ENCODE assay signal across 11 cellular contexts in genomic region chrX:115582871-115583729, GRCh38. TPM values are rescaled to one million over a fixed set of nuclear protein-coding genes. Genes with fewer than 3 reads are reported as not detected.
A peak's percentile ranks its signal among the peaks of the same experiment; 100 is the strongest.
DNase-seq lines count a peak whose midpoint lies in the region; ATAC-seq, FAIRE-seq and TF ChIP-seq lines count a peak whose summit lies in the region.
"Had no signal": no experiment of that assay in that cellular context is flagged by ENCODE, and none has a peak within 500 bp of the region (broad histone marks: within the 10 kb centered on the region; RNA-seq: fewer than 3 reads in every experiment).

No MANE protein-coding gene starts in this region.

- DNase-seq in chondrocyte (ENCODE audit: low spot score) (no peak), kidney (no peak), NCI-H2171 (lab: John Stamatoyannopoulos, UW) (no peak), AG08396 (ENCODE audit: low spot score) (no peak)
- DNase-seq: activated CD4-positive, alpha-beta T cell treated with anti-CD3 and anti-CD28 coated beads, Interleukin-2, amount 50 U/mL, for 4 hours; KG1 had no signal

- H3K9me3 ChIP-seq in HUES64 (ENCODE audit: insufficient read depth, low read depth, low read length) (no peaks in the 10 kb centered on the region), kidney (ENCODE audit: control insufficient read depth in 1 of 2, low read length in 2 of 2) (no peaks in the 10 kb centered on the region)

- H3K27ac Mint-ChIP-seq in chondrocyte (ENCODE audit: unreplicated experiment) = peak overlapping the region; percentile 95
- H3K27ac Mint-ChIP-seq: memory B cell had no signal

- H3K9ac ChIP-seq in HUES64 (ENCODE audit: low read depth, low read length) (peak overlapping the region; percentile 39; the same call in 1 of the 2 replicates), kidney (ENCODE audit: low read length in 2 of 2) (no peak overlapping the region)

- peaks cover 3% of the 10 kb centered on the region; the same call in 1 of the 2 replicates for H3K36me3 ChIP-seq in HUES64 (ENCODE audit: insufficient read depth, low read length)
- no peaks in the 10 kb centered on the region for H3K36me3 ChIP-seq in kidney (ENCODE audit: control insufficient read depth in 1 of 2, insufficient read depth in 2 of 2, low read length in 2 of 2)

- H3K27ac ChIP-seq in HUES64 (ENCODE audit: low read depth, low read length) = peak overlapping the region; percentile 64; the same call in 1 of the 2 replicates
- peak overlapping the region in 1 of 2 donors; percentile 47 for H3K27ac ChIP-seq in kidney (ENCODE audit: low read depth in 2 of 2, low read length in 2 of 2)
- H3K27ac ChIP-seq in temporal lobe (ENCODE audit: low read depth, low read length) = peak overlapping the region; percentile 76

- intact Hi-C loops in kidney (cut with DNase I) = no loop called here

- peak overlapping the region; percentile 54 for H3K4me3 Mint-ChIP-seq in chondrocyte (ENCODE audit: unreplicated experiment)
- H3K4me3 Mint-ChIP-seq: memory B cell had no signal

- H3K4me1 Mint-ChIP-seq in chondrocyte (ENCODE audit: low read depth) = peaks cover 74% of the 10 kb centered on the region
- H3K4me1 Mint-ChIP-seq: memory B cell had no signal

- peaks cover 37% of the 10 kb centered on the region for H3K4me1 ChIP-seq in HUES64 (ENCODE audit: insufficient read depth, low read length)
- H3K4me1 ChIP-seq in kidney (ENCODE audit: control insufficient read depth in 1 of 2, insufficient read depth in 1 of 2, low read depth in 1 of 2, low read length in 2 of 2) = peaks cover 2 to 3% of the 10 kb centered on the region in 2 donors

- H3K27me3 ChIP-seq in HUES64 (ENCODE audit: insufficient read depth, low read length) = no peaks in the 10 kb centered on the region

- TF ChIP-seq CTCF in chondrocyte (IDR thresholded peaks at IDR 0.05) (no peak), kidney (IDR thresholded peaks at IDR 0.05; ENCODE audit: borderline replicate concordance, extremely low read depth, insufficient read depth) (no peak)

- no peaks in the 10 kb centered on the region for H3K9me3 Mint-ChIP-seq in chondrocyte (ENCODE audit: low read depth)
- H3K9me3 Mint-ChIP-seq: memory B cell had no signal

- 19% methylated on average over 5 of the region's 8 CpGs for WGBS in HUES64

- FAIRE-seq in kidney (lab: Jason Lieb, UNC) = peak; percentile 74

- H3K4me3 ChIP-seq in HUES64 (ENCODE audit: low read length) (no peak overlapping the region), kidney (ENCODE audit: low read length in 2 of 2) (no peak overlapping the region)

- ATAC-seq in GM19324 (IDR thresholded peaks at IDR 0.05; ENCODE audit: low FRiP score, unreplicated experiment) (no peak), HG02870 (IDR thresholded peaks at IDR 0.05; ENCODE audit: unreplicated experiment) (no peak)

- H3K36me3 Mint-ChIP-seq in chondrocyte (ENCODE audit: low read depth) = peaks cover 14% of the 10 kb centered on the region
- H3K36me3 Mint-ChIP-seq: memory B cell had no signal

- no peaks in the 10 kb centered on the region for H3K27me3 Mint-ChIP-seq in chondrocyte (ENCODE audit: low read depth)
- H3K27me3 Mint-ChIP-seq: memory B cell had no signal

RNA-seq across cellular contexts. Expression of gene PLS3, which starts 22.1 kb away (rescaled TPM):
- polyA plus RNA-seq in HUES64 (2013, experiment 1 of 2) = 84.5 TPM
- 92.4 TPM for polyA plus RNA-seq in HUES64 (2013, experiment 2 of 2)
- total RNA-seq in chondrocyte (587 to 660 TPM (median 642 TPM) in 3 replicates), kidney (110 TPM), temporal lobe (83.6 TPM)
- polyA plus RNA-seq in kidney (ENCODE audit: insufficient read depth, low read depth, low replicate concordance) = 97.4 TPM
